Comparison of ENCODE assay signal across 8 cellular contexts in the genomic region with DNA sequence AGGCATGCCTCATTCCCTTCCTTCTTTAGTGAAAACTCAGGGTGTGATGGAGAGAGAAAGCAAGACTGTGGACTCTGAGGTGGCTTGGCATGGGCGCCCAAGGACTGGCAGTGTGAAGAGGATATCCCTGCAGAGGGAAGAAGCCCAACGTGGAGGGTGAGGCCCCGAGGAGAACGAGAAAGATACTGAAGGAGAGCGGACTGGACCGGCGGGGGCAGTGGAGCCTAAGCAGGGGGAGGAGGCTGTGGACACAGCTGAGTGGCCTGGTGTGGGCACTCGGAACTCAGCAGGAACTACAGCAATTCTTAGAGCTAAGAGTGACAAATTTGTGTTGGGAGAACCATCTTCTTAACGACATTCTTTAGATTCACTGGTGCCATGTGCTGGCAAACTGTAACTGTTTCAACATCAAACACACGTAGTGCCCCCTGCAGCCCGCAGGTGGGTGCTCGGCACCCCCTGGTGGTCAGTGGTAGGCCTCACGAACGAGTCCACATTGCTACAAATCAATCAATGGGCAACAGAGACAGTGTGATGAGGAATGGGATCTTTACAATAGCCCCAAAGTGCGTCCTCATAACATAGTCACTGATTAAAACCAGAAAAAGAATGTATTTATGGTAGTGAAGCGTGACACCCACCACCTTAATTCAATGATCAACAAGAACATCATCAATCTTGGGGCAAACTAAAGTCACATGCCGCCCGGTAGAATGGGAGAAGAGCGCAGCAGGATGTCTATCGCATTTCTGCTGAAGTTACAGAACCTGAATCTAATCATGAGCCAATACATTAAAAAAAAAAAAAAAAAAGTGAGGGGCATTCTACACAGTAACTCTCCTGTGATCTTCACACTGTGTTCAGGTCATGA. TPM values are rescaled to one million over a fixed set of nuclear protein-coding genes. Genes with fewer than 3 reads are reported as not detected.
DNase-seq lines count a peak whose midpoint lies in the region; ATAC-seq and TF ChIP-seq lines count a peak whose summit lies in the region.

No MANE protein-coding gene starts in this region.

- DNase-seq in left cardiac atrium = peak; percentile 31
- DNase-seq in Right ventricle myocardium superior = no peak
- DNase-seq in MM.1S = peak; percentile 57
- peak; percentile 21 for DNase-seq in activated T-helper 1 cell treated with anti-CD3 and anti-CD28 coated beads, Interleukin-12 subunit alpha, Interleukin-12 subunit beta, Interleukin-2, Interleukin-4 antibody, amounts not matched to agents 30 ng/mL and 10 ng/mL and 1 ng/mL, durations not matched to agents 14 hours and 24 hours and 36 hours (ENCODE audit: low spot score)
- DNase-seq in iPS DF 4.7 (ENCODE audit: extremely low read depth, low spot score) = peak; percentile 16
- DNase-seq in stimulated activated CD8-positive, alpha-beta memory T cell treated with anti-CD3 and anti-CD28 coated beads, Interleukin-4, amount 100 ng/mL, for 48 hours = peak; percentile 71
- no peak for DNase-seq in midbrain (lab: John Stamatoyannopoulos, UW)
- DNase-seq in omental fat pad (ENCODE audit: low spot score) = no peak

- no peaks in the 10 kb centered on the region for H3F3A ChIP-seq in MM.1S (ENCODE audit: insufficient read depth, low read length)

- intact Hi-C loops in left cardiac atrium (cut with DNase I) (no loop called here), Right ventricle myocardium superior (cut with DNase I) (loop anchor here (10.0 kb wide), 1 partner anchor 234 kb away; no protein-coding TSS in a partner anchor)
- intact Hi-C loops in activated T-helper 1 cell treated with anti-CD3 and anti-CD28 coated beads, Interleukin-12 subunit alpha, Interleukin-12 subunit beta, Interleukin-2, Interleukin-4 antibody, amounts not matched to agents 30 ng/mL and 10 ng/mL and 1 ng/mL, durations not matched to agents 14 hours and 24 hours and 36 hours (cut with micrococcal nuclease) = loop anchor here (1.0 to 10.0 kb wide), 3 partner anchors 46 to 234 kb away; no protein-coding TSS in a partner anchor

- ATAC-seq in left cardiac atrium (no peak), Right ventricle myocardium superior (ENCODE audit: poor library complexity) (no peak), omental fat pad (ENCODE audit: low FRiP score) (no peak)

- H3K36me3 Mint-ChIP-seq in activated T-helper 1 cell treated with anti-CD3 and anti-CD28 coated beads, Interleukin-12 subunit alpha, Interleukin-12 subunit beta, Interleukin-2, Interleukin-4 antibody, amounts not matched to agents 30 ng/mL and 10 ng/mL and 1 ng/mL, durations not matched to agents 14 hours and 24 hours and 36 hours (ENCODE audit: low read depth) = no peaks in the 10 kb centered on the region

- no peak overlapping the region for H3K4me3 Mint-ChIP-seq in activated T-helper 1 cell treated with anti-CD3 and anti-CD28 coated beads, Interleukin-12 subunit alpha, Interleukin-12 subunit beta, Interleukin-2, Interleukin-4 antibody, amounts not matched to agents 30 ng/mL and 10 ng/mL and 1 ng/mL, durations not matched to agents 14 hours and 24 hours and 36 hours

- peaks cover 7% of the 10 kb centered on the region for H3K27me3 Mint-ChIP-seq in activated T-helper 1 cell treated with anti-CD3 and anti-CD28 coated beads, Interleukin-12 subunit alpha, Interleukin-12 subunit beta, Interleukin-2, Interleukin-4 antibody, amounts not matched to agents 30 ng/mL and 10 ng/mL and 1 ng/mL, durations not matched to agents 14 hours and 24 hours and 36 hours (ENCODE audit: insufficient read depth)

- no peak overlapping the region for H3K27ac ChIP-seq in MM.1S (ENCODE audit: low read length)

- TF ChIP-seq CTCF in MM.1S (IDR thresholded peaks at IDR 0.05; ENCODE audit: low read length) = peak; percentile 77
- TF ChIP-seq CTCF in omental fat pad (IDR thresholded peaks at IDR 0.05) = no peak

- H3K9ac ChIP-seq in MM.1S (ENCODE audit: low read length) = no peak overlapping the region

- no peaks in the 10 kb centered on the region for H3K9me3 ChIP-seq in MM.1S (replicated peaks; ENCODE audit: insufficient read depth, low read length)

- H3K4me1 ChIP-seq in MM.1S (ENCODE audit: low read length) = peaks cover 28% of the 10 kb centered on the region

- no peak overlapping the region for H3K4me3 ChIP-seq in MM.1S (ENCODE audit: low read length)

- H3K27ac Mint-ChIP-seq in activated T-helper 1 cell treated with anti-CD3 and anti-CD28 coated beads, Interleukin-12 subunit alpha, Interleukin-12 subunit beta, Interleukin-2, Interleukin-4 antibody, amounts not matched to agents 30 ng/mL and 10 ng/mL and 1 ng/mL, durations not matched to agents 14 hours and 24 hours and 36 hours = no peak overlapping the region

- H3K36me3 ChIP-seq in MM.1S (replicated peaks; ENCODE audit: insufficient read depth, low read length) = no peaks in the 10 kb centered on the region

- no peaks in the 10 kb centered on the region for H3K9me2 ChIP-seq in MM.1S (replicated peaks; ENCODE audit: insufficient read depth, low read length)

- H3K79me2 ChIP-seq in MM.1S (ENCODE audit: low read length) = no peaks in the 10 kb centered on the region

- H2AFZ ChIP-seq in MM.1S (ENCODE audit: low read length) = no peak overlapping the region

- H3K4me2 ChIP-seq in MM.1S (ENCODE audit: low read depth, low read length) = no peak overlapping the region

- peaks cover 6% of the 10 kb centered on the region for H3K9me3 Mint-ChIP-seq in activated T-helper 1 cell treated with anti-CD3 and anti-CD28 coated beads, Interleukin-12 subunit alpha, Interleukin-12 subunit beta, Interleukin-2, Interleukin-4 antibody, amounts not matched to agents 30 ng/mL and 10 ng/mL and 1 ng/mL, durations not matched to agents 14 hours and 24 hours and 36 hours

- no peaks in the 10 kb centered on the region for H4K20me1 ChIP-seq in MM.1S (ENCODE audit: insufficient read depth, low read length)

- no peaks in the 10 kb centered on the region for H3K27me3 ChIP-seq in MM.1S (replicated peaks; ENCODE audit: insufficient read depth, low read length)

- peaks cover 11% of the 10 kb centered on the region for H3K4me1 Mint-ChIP-seq in activated T-helper 1 cell treated with anti-CD3 and anti-CD28 coated beads, Interleukin-12 subunit alpha, Interleukin-12 subunit beta, Interleukin-2, Interleukin-4 antibody, amounts not matched to agents 30 ng/mL and 10 ng/mL and 1 ng/mL, durations not matched to agents 14 hours and 24 hours and 36 hours (ENCODE audit: low read depth)

RNA-seq across cellular contexts. Expression of a gene that starts 2.0 kb away (rescaled TPM):
- total RNA-seq in left cardiac atrium (under 1 TPM in 1 of 2 donors, not detected in 1; 0.26 TPM), Right ventricle myocardium superior (0.22 TPM), omental fat pad (not detected)
- not detected in 2 replicates for total RNA-seq in activated T-helper 1 cell treated with anti-CD3 and anti-CD28 coated beads, Interleukin-12 subunit alpha, Interleukin-12 subunit beta, Interleukin-2, Interleukin-4 antibody, amounts not matched to agents 30 ng/mL and 10 ng/mL and 1 ng/mL, durations not matched to agents 14 hours and 24 hours and 36 hours

RNA-seq across cellular contexts. Expression of a gene that starts 48.5 kb away (rescaled TPM):
- under 1 TPM in 1 of 2 donors, not detected in 1; 0.34 TPM for total RNA-seq in left cardiac atrium
- total RNA-seq in Right ventricle myocardium superior = 0.27 TPM
- total RNA-seq in activated T-helper 1 cell treated with anti-CD3 and anti-CD28 coated beads, Interleukin-12 subunit alpha, Interleukin-12 subunit beta, Interleukin-2, Interleukin-4 antibody, amounts not matched to agents 30 ng/mL and 10 ng/mL and 1 ng/mL, durations not matched to agents 14 hours and 24 hours and 36 hours = not detected in 2 replicates
- under 1 TPM in 1 of 4 donors, not detected in 3; 0.25 TPM for total RNA-seq in omental fat pad

Comparison
In these comparisons a context has a peak if more than half of its experiments do, and no peak if none do; other contexts are left out.
1. DNase-seq: peak in left cardiac atrium (single experiment), MM.1S (single experiment), activated T-helper 1 cell treated with anti-CD3 and anti-CD28 coated beads, Interleukin-12 subunit alpha, Interleukin-12 subunit beta, Interleukin-2, Interleukin-4 antibody, amounts not matched to agents 30 ng/mL and 10 ng/mL and 1 ng/mL, durations not matched to agents 14 hours and 24 hours and 36 hours (single experiment), iPS DF 4.7 (single experiment) and stimulated activated CD8-positive, alpha-beta memory T cell treated with anti-CD3 and anti-CD28 coated beads, Interleukin-4, amount 100 ng/mL, for 48 hours (single experiment); none in Right ventricle myocardium superior (single experiment), midbrain (single experiment) and omental fat pad (single experiment).
2. intact Hi-C loops: an anchor here in Right ventricle myocardium superior (10.0 kb wide) and activated T-helper 1 cell treated with anti-CD3 and anti-CD28 coated beads, Interleukin-12 subunit alpha, Interleukin-12 subunit beta, Interleukin-2, Interleukin-4 antibody, amounts not matched to agents 30 ng/mL and 10 ng/mL and 1 ng/mL, durations not matched to agents 14 hours and 24 hours and 36 hours (1.0 to 10.0 kb wide); none called in left cardiac atrium.